Comparison of ENCODE assay signal across 9 cellular contexts in the genomic region with DNA sequence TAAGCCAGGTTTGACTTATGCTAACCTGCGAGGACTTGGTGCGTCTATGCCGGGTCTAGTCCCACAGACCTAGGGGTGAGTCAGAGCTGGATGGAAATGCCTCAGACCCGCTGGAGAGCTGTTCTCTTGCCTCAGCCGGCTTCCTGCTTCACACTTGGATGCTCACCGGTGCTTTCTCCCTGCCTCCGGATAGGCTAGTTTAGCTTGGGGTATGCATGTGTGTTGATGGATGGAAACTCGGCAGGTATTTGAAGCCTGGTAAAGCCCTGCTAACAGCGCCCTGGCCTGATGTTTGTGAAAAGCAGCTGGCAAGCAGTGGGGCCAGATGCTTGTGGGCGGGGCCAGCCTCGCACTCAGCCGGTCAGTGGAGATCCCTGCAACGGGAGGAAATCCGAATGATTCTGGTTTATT. TPM values are rescaled to one million over a fixed set of nuclear protein-coding genes. Genes with fewer than 3 reads are reported as not detected.
DNase-seq lines count a peak whose midpoint lies in the region; ATAC-seq, FAIRE-seq and TF ChIP-seq lines count a peak whose summit lies in the region.
"Had no signal": no experiment of that assay in that cellular context is flagged by ENCODE, and none has a peak within 500 bp of the region (broad histone marks: within the 10 kb centered on the region; RNA-seq: fewer than 3 reads in every experiment).

No MANE protein-coding gene starts in this region.

- WGBS in stomach, 5 donors: 11 to 30% (median 16%) methylated on average over 11 to 14 of the region's 14 CpGs

- TF ChIP-seq POLR2A in stomach (IDR thresholded peaks at IDR 0.05): no peak

- intact Hi-C loops in stomach (cut with DNase I; ENCODE audit: low total_unique reads): no loop called here

- H3K27me3 ChIP-seq in bronchial epithelial cell (ENCODE audit: control insufficient read depth, insufficient read depth, low read length): no peaks in the 10 kb centered on the region
- H3K27me3 ChIP-seq in stomach: no peaks in the 10 kb centered on the region

- ATAC-seq in GM21423 (IDR thresholded peaks at IDR 0.05; ENCODE audit: unreplicated experiment): no peak

- DNase-seq in DMS153 (lab: John Stamatoyannopoulos, UW) (peak; percentile 35), DMS153 treated with DMSO at 0.1 percent for 48 hours (lab: John Stamatoyannopoulos, UW; ENCODE audit: unreplicated experiment) (no peak), NCI-H2227 (lab: John Stamatoyannopoulos, UW; ENCODE audit: unreplicated experiment) (peak; percentile 30), bronchial epithelial cell (ENCODE audit: low read depth) (peak; percentile 98), kidney glomerular epithelial cell (lab: John Stamatoyannopoulos, UW) (peak; percentile 97), stomach (peak; percentile 69), mesenteric fat pad (ENCODE audit: low spot score) (no peak)

- H3K4me1 ChIP-seq in stomach: peaks cover 55 to 92% (median 64%) of the 10 kb centered on the region in 4 donors

- TF ChIP-seq CTCF in bronchial epithelial cell (IDR thresholded peaks at IDR 0.05; ENCODE audit: insufficient read depth, low read length, severe bottlenecking) (no peak), stomach (IDR thresholded peaks at IDR 0.05) (no peak)

- TF ChIP-seq EP300 in stomach (IDR thresholded peaks at IDR 0.05): no peak

- peaks cover 7% of the 10 kb centered on the region for H3K36me3 ChIP-seq in bronchial epithelial cell (ENCODE audit: control insufficient read depth, insufficient read depth, low read length)
- H3K36me3 ChIP-seq in stomach: no peaks in the 10 kb centered on the region

- H3K9me3 ChIP-seq in stomach: no peaks in the 10 kb centered on the region

- peak; percentile 88 for FAIRE-seq in bronchial epithelial cell (lab: Jason Lieb, UNC)
- FAIRE-seq: A204.1 had no signal

- peak overlapping the region; percentile 22 to 73 (median 66) for H3K27ac ChIP-seq in stomach

- H3K4me3 ChIP-seq in bronchial epithelial cell (ENCODE audit: low read depth, low read length) (no peak overlapping the region), stomach (peak overlapping the region in 2 of 4 donors; percentile 7 to 11)

RNA-seq across cellular contexts. Expression of a gene that starts 29.3 kb away (rescaled TPM):
- total RNA-seq in bronchial epithelial cell: 20.0 and 33.3 TPM in 2 replicates
- 100 to 1,000 TPM in 3 of 5 donors, 10 to 100 TPM in 2; 70.6 to 251 (median 135) TPM for total RNA-seq in stomach
- polyA plus RNA-seq in stomach: 10 to 100 TPM; 26.3 to 36.4 (median 30.5) TPM
- 185 TPM for total RNA-seq in mesenteric fat pad

Comparison
In these comparisons a context has a peak if more than half of its experiments do, and no peak if none do; other contexts are left out.
1. DNase-seq: peak in DMS153 (single experiment), NCI-H2227 (single experiment), bronchial epithelial cell (single experiment), kidney glomerular epithelial cell (single experiment) and stomach (single experiment); none in DMS153 treated with DMSO at 0.1 percent for 48 hours (single experiment) and mesenteric fat pad (single experiment).